ENCODE assay signal across 8 cellular contexts in the genomic region with DNA sequence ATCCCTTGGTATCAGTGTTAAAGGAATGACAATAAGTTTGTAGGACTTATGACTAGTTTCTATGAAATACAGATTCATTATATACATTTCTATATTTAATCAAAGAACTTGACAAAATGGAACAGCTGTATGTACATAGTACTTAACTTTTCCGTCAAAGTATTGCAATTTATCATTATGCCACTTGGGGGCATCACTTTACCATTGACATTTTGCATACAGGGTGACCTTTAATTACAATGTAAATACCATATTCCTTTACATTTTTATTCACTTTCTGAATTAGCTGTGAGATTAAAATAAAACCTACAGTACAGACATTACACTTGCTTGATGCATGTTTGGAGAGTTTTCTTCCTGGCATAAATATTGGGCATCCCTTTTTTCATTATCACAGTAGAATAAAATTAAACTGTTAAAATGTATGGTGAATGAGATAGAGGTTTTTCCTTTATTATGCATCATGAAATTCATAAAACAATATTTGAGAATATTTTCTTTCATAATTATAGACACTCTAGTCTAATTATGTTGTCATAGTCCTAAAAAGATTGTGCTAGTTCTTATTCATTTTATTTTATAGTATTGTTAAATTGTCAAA. TPM values are rescaled to one million over a fixed set of nuclear protein-coding genes. Genes with fewer than 3 reads are reported as not detected.
DNase-seq lines count a peak whose midpoint lies in the region; ATAC-seq, FAIRE-seq and TF ChIP-seq lines count a peak whose summit lies in the region.

No MANE protein-coding gene starts in this region.

- POLR2A ChIA-PET in HEK293 (lab: Yijun Ruan, JAX) (no interaction called here), K562 (lab: Yijun Ruan, JAX) (no interaction called here)

- no peak overlapping the region for H3K9ac ChIP-seq in K562 (ENCODE audit: insufficient read depth in 1 of 2, low read depth in 2 of 2, low read length in 2 of 2)
- H3K9ac ChIP-seq in liver (ENCODE audit: low read depth in 1 of 2, low read length in 2 of 2): no peak overlapping the region

- TF ChIP-seq RAD21 in K562 (CRISPR knock-in tag; conservative IDR thresholded peaks at IDR 0.05 in 1 of 2, IDR thresholded peaks at IDR 0.05 in 1 of 2) (peak; percentile 73 to 80), liver (IDR thresholded peaks at IDR 0.05) (peak; percentile 80 to 86)

- no peak overlapping the region for H3K4me2 ChIP-seq in K562 (ENCODE audit: insufficient read depth, low read length)

- H3K79me2 ChIP-seq in K562 (ENCODE audit: control insufficient read depth, insufficient read depth, low read length): no peaks in the 10 kb centered on the region

- no peak for TF ChIP-seq EP300 in K562 (IDR thresholded peaks at IDR 0.05; ENCODE audit: low read length)

- no peaks in the 10 kb centered on the region for H4K20me1 ChIP-seq in K562 (replicated peaks; ENCODE audit: control insufficient read depth, insufficient read depth, low read length)

- DNase-seq in NOMO-1 (lab: John Stamatoyannopoulos, UW; ENCODE audit: unreplicated experiment in 2 of 2) (peak; percentile 41 to 45), NOMO-1 treated with dmso at 0.1 percent for 144 hours (lab: John Stamatoyannopoulos, UW; ENCODE audit: unreplicated experiment) (no peak), NCI-H460 (ENCODE audit: extremely low read depth, low read depth) (peak; percentile 43), K562 (ENCODE audit: extremely low read depth in 1 of 4, low spot score in 3 of 4) (peak; percentile 18 to 57 (median 21))
- no peak for DNase-seq in activated effector memory CD4-positive, alpha-beta T cell treated with anti-CD3 and anti-CD28 coated beads, Interleukin-2, amount 50 U/mL, for 16 hours

- CTCF ChIA-PET in HEK293 (lab: Yijun Ruan, JAX) (interaction anchor here (0.6 to 1.9 kb wide), 13 partner anchors 9 to 1001 kb away, joined by 3 to 8 read pairs (median 3); partner anchors contain the start of gene CPNE4), K562 (lab: Yijun Ruan, JAX; ENCODE audit: low intra/inter-chr PET ratio) (interaction anchor here (1.2 kb wide), 1 partner anchor 996 kb away, joined by 4 read pairs; no protein-coding TSS in a partner anchor)

- in situ Hi-C loops in K562 (cut with MboI): loop anchor here (25.0 kb wide), 2 partner anchors 454 to 979 kb away; no protein-coding TSS in a partner anchor

- no peak overlapping the region for H3K27ac ChIP-seq in HEK293 (ENCODE audit: extremely low read depth, low read depth, low read length)
- H3K27ac ChIP-seq in K562 (ENCODE audit: extremely low read depth, low read depth, low read length): no peak overlapping the region
- H3K27ac ChIP-seq in liver (ENCODE audit: low read depth in 1 of 2, low read length in 2 of 2): no peak overlapping the region

- H3K36me3 ChIP-seq in HEK293 (ENCODE audit: control insufficient read depth in 2 of 2, insufficient read depth in 1 of 2, low read length in 2 of 2) (no peaks in the 10 kb centered on the region), K562 (ENCODE audit: control insufficient read depth, insufficient read depth, low read length) (no peaks in the 10 kb centered on the region), liver (ENCODE audit: control insufficient read depth in 4 of 4, insufficient read depth in 3 of 4, low read depth in 1 of 4, low read length in 3 of 4) (no peaks in the 10 kb centered on the region)

- H3K9me1 ChIP-seq in K562 (ENCODE audit: control insufficient read depth, insufficient read depth, low read length): no peaks in the 10 kb centered on the region

- TF ChIP-seq POLR2A in K562 (conservative IDR thresholded peaks at IDR 0.05): no peak

- no TSS peak for BruUV-seq in K562 (replicated peaks; lab: Mats Ljungman, UMichigan)

- no peaks in the 10 kb centered on the region for H3K4me1 ChIP-seq in HEK293 (ENCODE audit: control insufficient read depth, insufficient read depth, low read length)
- H3K4me1 ChIP-seq in K562 (replicated peaks in 1 of 2; ENCODE audit: control insufficient read depth in 2 of 2, insufficient read depth in 2 of 2, low read length in 2 of 2): no peaks in the 10 kb centered on the region
- H3K4me1 ChIP-seq in liver (ENCODE audit: control insufficient read depth in 4 of 4, insufficient read depth in 4 of 4, low read length in 3 of 4): no peaks in the 10 kb centered on the region

- ATAC-seq in K562 (peak; percentile 69; the same call in 2 of the 3 replicates), HG03439 (IDR thresholded peaks at IDR 0.05; ENCODE audit: unreplicated experiment) (no peak)

- no peak for TF ChIP-seq CTCF in HEK293 (tag by site-specific recombination; IDR thresholded peaks at IDR 0.05)
- peak; percentile 34 to 66 (median 37); a peak in 4 of 6 replicates for TF ChIP-seq CTCF in K562 (IDR thresholded peaks at IDR 0.05 in 2 of 3, conservative IDR thresholded peaks at IDR 0.05 in 1 of 3; ENCODE audit: insufficient read depth in 2 of 3, low read depth in 1 of 3, low read length in 3 of 3)
- TF ChIP-seq CTCF in liver (IDR thresholded peaks at IDR 0.05; ENCODE audit: low read depth, low read length, missing input control): peak; percentile 48

- H3K27me3 ChIP-seq in K562 (ENCODE audit: control insufficient read depth in 2 of 2, insufficient read depth in 2 of 2, low read length in 2 of 2) (no peaks in the 10 kb centered on the region), liver (ENCODE audit: control insufficient read depth in 4 of 4, insufficient read depth in 4 of 4, low read length in 3 of 4) (no peaks in the 10 kb centered on the region)

- intact Hi-C loops in K562 (cut with micrococcal nuclease): loop anchor here (2.0 kb wide), 1 partner anchor 995 kb away; no protein-coding TSS in a partner anchor

- H3K4me3 ChIP-seq in HEK293 (ENCODE audit: low read depth, low read length): no peak overlapping the region
- no peak overlapping the region for H3K4me3 ChIP-seq in K562
- H3K4me3 ChIP-seq in liver (ENCODE audit: low read depth in 1 of 3, low read length in 3 of 3): no peak overlapping the region

- 0% methylated on average over 1 of the region's 1 CpG for WGBS in K562 (ENCODE audit: insufficient coverage, low coverage, missing lambda C conversion rate)
- WGBS in liver: 5% methylated on average over 1 of the region's 1 CpG

- FAIRE-seq in K562 (lab: Jason Lieb, UNC): peak; percentile 77

- H3K9me3 ChIP-seq in HEK293 (ENCODE audit: control insufficient read depth, insufficient read depth, low read depth, low read length) (no peaks in the 10 kb centered on the region), K562 (replicated peaks; ENCODE audit: control insufficient read depth, insufficient read depth, low read depth, low read length) (no peaks in the 10 kb centered on the region), liver (ENCODE audit: control insufficient read depth in 4 of 4, low read length in 3 of 4) (no peaks in the 10 kb centered on the region)

- no peak overlapping the region for H2AFZ ChIP-seq in K562 (ENCODE audit: low read depth, low read length)

TF ChIP-seq in HEK293, 187 proteins besides CTCF, POLR2A, EP300 and RAD21 (continues in another document):
- TF ChIP-seq ZNF654 (tag by site-specific recombination; IDR thresholded peaks at IDR 0.05; ENCODE audit: low read depth): peak; percentile 65

TF ChIP-seq in K562, 482 proteins besides CTCF, POLR2A, EP300 and RAD21 (continues in another document):
- TF ChIP-seq HIVEP1 (CRISPR knock-in tag; IDR thresholded peaks at IDR 0.05): no peak

TF ChIP-seq in liver, 16 proteins besides CTCF, POLR2A, EP300 and RAD21 (continues in another document):
- no peak for TF ChIP-seq TAF1 (conservative IDR thresholded peaks at IDR 0.05)

RNA-seq across cellular contexts. Expression of gene NEK11, which starts 6.9 kb away (rescaled TPM):
- total RNA-seq in NCI-H460 (2014; rRNA removed; shearing (Covaris generic)): 3.5 and 5.8 TPM in 2 replicates
- polyA plus RNA-seq in NCI-H460 (2014; cell fraction: nucleus; rRNA removed): 0.48 and 3.4 TPM in 2 replicates
- 1.3 and 3.1 TPM in 2 replicates for total RNA-seq in K562 (2011; cell fraction: chromatin; rRNA removed; ENCODE audit: low replicate concordance)
- 0.67 and 1.1 TPM in 2 replicates for total RNA-seq in K562 (2011; cell fraction: nucleolus; rRNA removed)
- 2.6 and 4.4 TPM in 2 replicates for total RNA-seq in K562 (2011; cell fraction: nucleoplasm; rRNA removed)
- total RNA-seq in K562 (2014; rRNA removed) (0.69 and 1.0 TPM in 2 replicates), K562 (2014; rRNA removed; fragmentation: Illumina TruSeq; extraction: Trizol) (0.87 and 0.99 TPM in 2 replicates), K562 (2015; rRNA removed; fragmentation: Illumina TruSeq; extraction: Trizol) (1.3 and 1.5 TPM in 2 replicates), K562 (2021) (1.1 and 1.2 TPM in 2 replicates), liver (under 1 TPM; 0.84 to 0.92 TPM)
- polyA plus RNA-seq in K562 (2011; rRNA removed) (0.68 and 0.99 TPM in 2 replicates), K562 (2014; fragmentation: Illumina TruSeq; extraction: Trizol) (0.62 and 0.85 TPM in 2 replicates), K562 (2014; fragmentation: Nextera tagmentation; extraction: Ambion mirVana) (under 1 TPM; 0.28 to 0.63 TPM), K562 (2014; rRNA removed) (0.59 and 1.2 TPM in 2 replicates), liver (under 1 TPM; 0.35 to 0.53 TPM)
- polyA plus RNA-seq in K562 (2011; cell fraction: cytosol; rRNA removed): 0.21 and 0.25 TPM in 2 replicates
- polyA plus RNA-seq in K562 (2011; cell fraction: nucleus; rRNA removed): 0.74 TPM in 2 replicates
- polyA plus RNA-seq in K562 (2012): 0.78 and 1.0 TPM in 2 replicates
- polyA minus RNA-seq in K562 (2011; rRNA and poly(A)+ RNA removed): 0.84 and 2.2 TPM in 2 replicates
- not detected in 2 replicates for polyA minus RNA-seq in K562 (2011; cell fraction: cytosol; rRNA and poly(A)+ RNA removed)
- 1.00 and 1.8 TPM in 2 replicates for polyA minus RNA-seq in K562 (2011; cell fraction: nucleus; rRNA and poly(A)+ RNA removed)

RNA-seq across cellular contexts. Expression of gene ASTE1, which starts 7.0 kb away (rescaled TPM):
- total RNA-seq in NCI-H460 (2014; rRNA removed; shearing (Covaris generic)): 3.4 and 4.1 TPM in 2 replicates
- 3.0 and 3.4 TPM in 2 replicates for polyA plus RNA-seq in NCI-H460 (2014; cell fraction: nucleus; rRNA removed)
- 8.1 and 17.6 TPM in 2 replicates for total RNA-seq in K562 (2011; cell fraction: chromatin; rRNA removed; ENCODE audit: low replicate concordance)
- total RNA-seq in K562 (2011; cell fraction: nucleolus; rRNA removed): 6.7 and 7.2 TPM in 2 replicates
- total RNA-seq in K562 (2011; cell fraction: nucleoplasm; rRNA removed): 8.9 and 9.9 TPM in 2 replicates
- 3.6 and 4.4 TPM in 2 replicates for total RNA-seq in K562 (2014; rRNA removed)
- 6.7 and 6.9 TPM in 2 replicates for total RNA-seq in K562 (2014; rRNA removed; fragmentation: Illumina TruSeq; extraction: Trizol)
- 7.3 and 8.6 TPM in 2 replicates for total RNA-seq in K562 (2015; rRNA removed; fragmentation: Illumina TruSeq; extraction: Trizol)
- 4.7 and 5.4 TPM in 2 replicates for total RNA-seq in K562 (2021)
- polyA plus RNA-seq in K562 (2011; rRNA removed): 7.0 and 10.1 TPM in 2 replicates
- polyA plus RNA-seq in K562 (2011; cell fraction: cytosol; rRNA removed): 4.5 and 4.7 TPM in 2 replicates
- polyA plus RNA-seq in K562 (2011; cell fraction: nucleus; rRNA removed): 5.4 and 6.3 TPM in 2 replicates
- polyA plus RNA-seq in K562 (2012): 4.1 and 5.0 TPM in 2 replicates
- 4.7 and 6.6 TPM in 2 replicates for polyA plus RNA-seq in K562 (2014; fragmentation: Illumina TruSeq; extraction: Trizol)
- polyA plus RNA-seq in K562 (2014; fragmentation: Nextera tagmentation; extraction: Ambion mirVana): 10 to 100 TPM; 10.1 to 12.1 TPM
- 3.5 and 5.4 TPM in 2 replicates for polyA plus RNA-seq in K562 (2014; rRNA removed)
- 14.7 and 15.4 TPM in 2 replicates for polyA minus RNA-seq in K562 (2011; rRNA and poly(A)+ RNA removed)
- 3.2 and 3.9 TPM in 2 replicates for polyA minus RNA-seq in K562 (2011; cell fraction: cytosol; rRNA and poly(A)+ RNA removed)
- 11.7 and 22.1 TPM in 2 replicates for polyA minus RNA-seq in K562 (2011; cell fraction: nucleus; rRNA and poly(A)+ RNA removed)
- total RNA-seq in liver: 1 to 10 TPM; 4.6 to 6.0 TPM
- 1 to 10 TPM; 2.6 to 5.7 TPM for polyA plus RNA-seq in liver

Comparison
In these comparisons a context has a peak if more than half of its experiments do, and no peak if none do; other contexts are left out.
1. DNase-seq: peak in NOMO-1 (2 of 2), NCI-H460 (single experiment) and K562 (4 of 4); none in NOMO-1 treated with dmso at 0.1 percent for 144 hours (single experiment) and activated effector memory CD4-positive, alpha-beta T cell treated with anti-CD3 and anti-CD28 coated beads, Interleukin-2, amount 50 U/mL, for 16 hours (single experiment).